In genomic region chr6:74871757-74872156, GRCh38 we compare ENCODE assay signal across 21 cellular contexts.
A peak's percentile ranks its signal among the peaks of the same experiment; 100 is the strongest.
DNase-seq lines count a peak whose midpoint lies in the region; TF ChIP-seq lines count a peak whose summit lies in the region.
"Had no signal": no experiment of that assay in that cellular context is flagged by ENCODE, and none has a peak within 500 bp of the region (broad histone marks: within the 10 kb centered on the region; RNA-seq: fewer than 3 reads in every experiment).

No MANE protein-coding gene starts in this region.

- no peaks in the 10 kb centered on the region for H3K4me1 ChIP-seq in prostate gland (replicated peaks)

- H3K27ac ChIP-seq in prostate gland, result no peak overlapping the region

- DNase-seq in EL, result peak; percentile 48
- peak; percentile 65 for DNase-seq in RPMI7951 (ENCODE audit: low read depth)
- peak; percentile 93 for DNase-seq in choroid plexus epithelial cell (ENCODE audit: low read depth)
- DNase-seq in myocyte (ENCODE audit: low read depth), result peak; percentile 77
- no peak for DNase-seq in COLO829 (ENCODE audit: low spot score)
- DNase-seq in prostate gland (ENCODE audit: low spot score), result no peak
- no peak for DNase-seq in hypothalamus (lab: John Stamatoyannopoulos, UW)
- DNase-seq in erythroblast (lab: John Stamatoyannopoulos, UW), result no peak
- DNase-seq: activated CD4-positive, CD25-positive, alpha-beta regulatory T cell; activated CD8-positive, alpha-beta T cell treated with anti-CD3 and anti-CD28 coated beads, Interleukin-2, amount 10 ng/mL, durations not matched to agents 7 days and 5 days; activated T-cell treated with anti-CD3 and anti-CD28 coated beads, Interleukin-2, amount 50 U/mL, for 72 hours; CD8-positive, alpha-beta T cell; DND-41; KG1; mucosa of descending colon; NCI-H1092 treated with DMSO at 0.1 percent for 48 hours; NCI-H524 treated with DMSO at 0.1 percent for 48 hours; occipital lobe; stimulated activated CD4-positive, alpha-beta T cell treated with anti-CD3 and anti-CD28 coated beads, Interleukin-2, amount 100 ng/mL, for 24 hours; T-helper 17 cell had no signal

- H3K4me3 ChIP-seq in choroid plexus epithelial cell (ENCODE audit: low read depth, low read length) (no peak overlapping the region), prostate gland (no peak overlapping the region)
- H3K4me3 ChIP-seq: GM23338, mucosa of descending colon had no signal

- TF ChIP-seq CTCF in choroid plexus epithelial cell (conservative IDR thresholded peaks at IDR 0.05; ENCODE audit: low read depth, low read length) (no peak), prostate gland (IDR thresholded peaks at IDR 0.05) (no peak)

- TF ChIP-seq POLR2A in prostate gland (IDR thresholded peaks at IDR 0.05) (no peak), erythroblast (IDR thresholded peaks at IDR 0.05; ENCODE audit: low read length) (no peak)

- WGBS in prostate gland, result 84% methylated on average over 1 of the region's 1 CpG

- no peaks in the 10 kb centered on the region for H3K9me3 ChIP-seq in prostate gland

- intact Hi-C loops in prostate gland (cut with DNase I), result no loop called here

- H3K36me3 ChIP-seq in prostate gland, result no peaks in the 10 kb centered on the region

- no peaks in the 10 kb centered on the region for H3K27me3 ChIP-seq in prostate gland (replicated peaks; ENCODE audit: insufficient read depth)

Comparison
In these comparisons a context has a peak if more than half of its experiments do, and no peak if none do; other contexts are left out.
1. DNase-seq: peak in EL (single experiment), RPMI7951 (single experiment), choroid plexus epithelial cell (single experiment) and myocyte (single experiment); none in COLO829 (single experiment), prostate gland (single experiment), hypothalamus (0 of 51) and erythroblast (0 of 2).